In genomic region chr17:19342611-19343255, GRCh38 we compare ENCODE assay signal across 27 cellular contexts. TPM values are rescaled to one million over a fixed set of nuclear protein-coding genes. Genes with fewer than 3 reads are reported as not detected.
DNase-seq lines count a peak whose midpoint lies in the region; ATAC-seq, FAIRE-seq and TF ChIP-seq lines count a peak whose summit lies in the region.
"Had no signal": no experiment of that assay in that cellular context is flagged by ENCODE, and none has a peak within 500 bp of the region (broad histone marks: within the 10 kb centered on the region; RNA-seq: fewer than 3 reads in every experiment).

No MANE protein-coding gene starts in this region.

- no peak overlapping the region for H3K4me3 Mint-ChIP-seq in activated naive CD4-positive, alpha-beta T cell treated with anti-CD3 and anti-CD28 coated beads, Interleukin-2, amount 10 ng/mL, durations not matched to agents 7 days and 5 days
- no peak overlapping the region for H3K4me3 Mint-ChIP-seq in immature natural killer cell
- H3K4me3 Mint-ChIP-seq: activated naive CD8-positive, alpha-beta T cell treated with anti-CD3 and anti-CD28 coated beads, Interleukin-2, amount 10 ng/mL, durations not matched to agents 7 days and 5 days; stimulated activated effector memory CD8-positive, alpha-beta T cell treated with anti-CD3 and anti-CD28 coated beads, Interleukin-12 subunit alpha, Interleukin-12 subunit beta, amount 100 ng/mL, for 72 hours; T-helper 1 cell treated with Interleukin-12 subunit alpha and Interleukin-12 subunit beta and Interleukin-4 antibody, amounts not matched to agents 30 μg/mL and 1 μg/mL, for 36 hours had no signal

- H3K9me3 ChIP-seq in NT2/D1 (ENCODE audit: insufficient read depth, low read length) (no peaks in the 10 kb centered on the region), HepG2 (ENCODE audit: low read length) (no peaks in the 10 kb centered on the region), smooth muscle cell (replicated peaks; ENCODE audit: low read depth) (no peaks in the 10 kb centered on the region)
- H3K9me3 ChIP-seq: BE2C, body of pancreas, Caco-2, tibial artery had no signal

- H3K27me3 Mint-ChIP-seq in activated naive CD4-positive, alpha-beta T cell treated with anti-CD3 and anti-CD28 coated beads, Interleukin-2, amount 10 ng/mL, durations not matched to agents 7 days and 5 days: peaks cover 51% of the 10 kb centered on the region
- H3K27me3 Mint-ChIP-seq in immature natural killer cell (ENCODE audit: low read depth in 3 of 3): peaks cover 0 to 10% (median 2%) of the 10 kb centered on the region in 3 donors

- BruUV-seq in HepG2 (replicated peaks; lab: Mats Ljungman, UMichigan): no TSS peak

- no peak for FAIRE-seq in HepG2 (lab: Jason Lieb, UNC)
- FAIRE-seq: H1 had no signal

- in situ Hi-C loops in HepG2 (cut with HindIII; ENCODE audit: extremely low pct_ligation_motif_present, low pct_unique_long_range_greater_than_20kb): no loop called here

- H3K4me1 ChIP-seq in NT2/D1 (ENCODE audit: insufficient read depth, insufficient read length): peaks cover 18% of the 10 kb centered on the region
- H3K4me1 ChIP-seq in HepG2 (ENCODE audit: insufficient read depth, low read length): peaks cover 57% of the 10 kb centered on the region
- peaks cover 12% of the 10 kb centered on the region for H3K4me1 ChIP-seq in smooth muscle cell (ENCODE audit: low read depth)

- H3K36me3 Mint-ChIP-seq in activated naive CD4-positive, alpha-beta T cell treated with anti-CD3 and anti-CD28 coated beads, Interleukin-2, amount 10 ng/mL, durations not matched to agents 7 days and 5 days: no peaks in the 10 kb centered on the region
- H3K36me3 Mint-ChIP-seq in immature natural killer cell: peaks cover 0 to 3% (median 0%) of the 10 kb centered on the region in 3 donors
- H3K36me3 Mint-ChIP-seq: activated naive CD8-positive, alpha-beta T cell treated with anti-CD3 and anti-CD28 coated beads, Interleukin-2, amount 10 ng/mL, durations not matched to agents 7 days and 5 days had no signal

- H3K9ac ChIP-seq in NT2/D1 (ENCODE audit: insufficient read length, low read depth) (peak overlapping the region; percentile 5), HepG2 (ENCODE audit: insufficient read depth, low read depth, low read length) (no peak overlapping the region), smooth muscle cell (ENCODE audit: low read depth) (no peak overlapping the region)

- peaks cover 21% of the 10 kb centered on the region for H3K36me3 ChIP-seq in NT2/D1 (ENCODE audit: insufficient read depth, insufficient read length, low read length)
- no peaks in the 10 kb centered on the region for H3K36me3 ChIP-seq in HepG2 (replicated peaks in 1 of 2; ENCODE audit: control insufficient read depth in 1 of 2, insufficient read depth in 2 of 2, low read length in 2 of 2)
- no peaks in the 10 kb centered on the region for H3K36me3 ChIP-seq in smooth muscle cell (ENCODE audit: low read depth)
- H3K36me3 ChIP-seq: BE2C, tibial artery had no signal

- H3K79me2 ChIP-seq in HepG2 (ENCODE audit: insufficient read depth, low read length) (no peaks in the 10 kb centered on the region), smooth muscle cell (ENCODE audit: low read depth) (no peaks in the 10 kb centered on the region)

- no peak for TF ChIP-seq CTCF in HepG2 (CRISPR knock-in tag; IDR thresholded peaks at IDR 0.05)
- no peak for TF ChIP-seq CTCF in smooth muscle cell (IDR thresholded peaks at IDR 0.05; ENCODE audit: borderline replicate concordance, insufficient read depth, poor library complexity, severe bottlenecking)
- no peak for TF ChIP-seq CTCF in foreskin fibroblast (IDR thresholded peaks at IDR 0.05; ENCODE audit: low read depth, low read length)

- H3K4me1 Mint-ChIP-seq in activated naive CD4-positive, alpha-beta T cell treated with anti-CD3 and anti-CD28 coated beads, Interleukin-2, amount 10 ng/mL, durations not matched to agents 7 days and 5 days: no peaks in the 10 kb centered on the region
- H3K4me1 Mint-ChIP-seq in immature natural killer cell: no peaks in the 10 kb centered on the region
- H3K4me1 Mint-ChIP-seq: activated naive CD8-positive, alpha-beta T cell treated with anti-CD3 and anti-CD28 coated beads, Interleukin-2, amount 10 ng/mL, durations not matched to agents 7 days and 5 days had no signal

- no peak overlapping the region for H3K4me3 ChIP-seq in NT2/D1 (ENCODE audit: insufficient read length, low read depth)
- no peak overlapping the region for H3K4me3 ChIP-seq in HepG2 (replicated peaks in 1 of 3; ENCODE audit: insufficient read depth in 1 of 3, low read depth in 2 of 3, low read length in 3 of 3)
- H3K4me3 ChIP-seq in smooth muscle cell: no peak overlapping the region
- H3K4me3 ChIP-seq in foreskin fibroblast (ENCODE audit: low read depth in 1 of 2, low read length in 2 of 2): no peak overlapping the region
- H3K4me3 ChIP-seq: body of pancreas, tibial artery had no signal

- no peak overlapping the region for H2AFZ ChIP-seq in HepG2 (ENCODE audit: low read length)
- no peak overlapping the region for H2AFZ ChIP-seq in smooth muscle cell (ENCODE audit: low read depth)

- TF ChIP-seq RAD21 in HepG2 (CRISPR knock-in tag; IDR thresholded peaks at IDR 0.05): no peak

- H3K4me2 ChIP-seq in HepG2 (ENCODE audit: low read depth, low read length) (no peak overlapping the region), smooth muscle cell (peak overlapping the region; percentile 6)

- intact Hi-C loops in HepG2 (cut with micrococcal nuclease; ENCODE audit: unreplicated experiment): no loop called here

- no peak for TF ChIP-seq POLR2A in HepG2 (IDR thresholded peaks at IDR 0.05; ENCODE audit: insufficient read depth in 1 of 2, low read depth in 2 of 2, low read length in 2 of 2)

- H4K20me1 ChIP-seq in HepG2 (ENCODE audit: insufficient read depth, low read length) (no peaks in the 10 kb centered on the region), smooth muscle cell (ENCODE audit: low read depth) (no peaks in the 10 kb centered on the region)

- H3K27me3 ChIP-seq in NT2/D1 (ENCODE audit: insufficient read depth, insufficient read length): no peaks in the 10 kb centered on the region
- no peaks in the 10 kb centered on the region for H3K27me3 ChIP-seq in HepG2 (ENCODE audit: control insufficient read depth in 1 of 2, insufficient read depth in 2 of 2, low read length in 2 of 2)
- H3K27me3 ChIP-seq in smooth muscle cell (ENCODE audit: low read depth): no peaks in the 10 kb centered on the region
- H3K27me3 ChIP-seq: BE2C, body of pancreas, tibial artery had no signal

- TF ChIP-seq EP300 in HepG2 (IDR thresholded peaks at IDR 0.05; ENCODE audit: low read depth in 2 of 2, low read length in 2 of 2) (no peak), HepG2 (CRISPR knock-in tag; IDR thresholded peaks at IDR 0.05; ENCODE audit: borderline replicate concordance) (no peak)

- WGBS in HepG2 (ENCODE audit: low lambda C conversion rate): 96% methylated on average over 4 of the region's 7 CpGs
- WGBS in smooth muscle cell (ENCODE audit: low lambda C conversion rate): 96% methylated on average over 7 of the region's 7 CpGs

- peaks cover 17% of the 10 kb centered on the region for H3F3A ChIP-seq in smooth muscle cell (ENCODE audit: low read depth)

- no peak for ATAC-seq in HepG2
- ATAC-seq: body of pancreas; stimulated activated effector memory CD8-positive, alpha-beta T cell treated with anti-CD3 and anti-CD28 coated beads, Interleukin-12 subunit alpha, Interleukin-12 subunit beta, amount 100 ng/mL, for 72 hours had no signal

- POLR2A ChIA-PET in HepG2 (lab: Yijun Ruan, JAX): no interaction called here

- H3K27ac Mint-ChIP-seq in activated naive CD4-positive, alpha-beta T cell treated with anti-CD3 and anti-CD28 coated beads, Interleukin-2, amount 10 ng/mL, durations not matched to agents 7 days and 5 days: no peak overlapping the region
- no peak overlapping the region for H3K27ac Mint-ChIP-seq in immature natural killer cell
- H3K27ac Mint-ChIP-seq: activated naive CD8-positive, alpha-beta T cell treated with anti-CD3 and anti-CD28 coated beads, Interleukin-2, amount 10 ng/mL, durations not matched to agents 7 days and 5 days; stimulated activated effector memory CD8-positive, alpha-beta T cell treated with anti-CD3 and anti-CD28 coated beads, Interleukin-12 subunit alpha, Interleukin-12 subunit beta, amount 100 ng/mL, for 72 hours; T-helper 1 cell treated with Interleukin-12 subunit alpha and Interleukin-12 subunit beta and Interleukin-4 antibody, amounts not matched to agents 30 μg/mL and 1 μg/mL, for 36 hours had no signal

- DNase-seq in DMS 273 (lab: John Stamatoyannopoulos, UW; ENCODE audit: unreplicated experiment) (peak; percentile 34), DMS 273 treated with DMSO at 0.1 percent for 48 hours (lab: John Stamatoyannopoulos, UW) (no peak), NT2/D1 (ENCODE audit: low read depth, low spot score) (no peak), HepG2 (ENCODE audit: low spot score) (no peak), smooth muscle cell (lab: John Stamatoyannopoulos, UW; ENCODE audit: unreplicated experiment) (no peak), foreskin fibroblast (no peak), immature natural killer cell (no peak)
- DNase-seq in activated naive CD4-positive, alpha-beta T cell treated with anti-CD3 and anti-CD28 coated beads, Interleukin-2, amount 10 ng/mL, durations not matched to agents 7 days and 5 days: no peak
- DNase-seq: activated CD4-positive, alpha-beta T cell treated with anti-CD3 and anti-CD28 coated beads, Interleukin-2, amount 50 U/mL, for 48 hours; activated naive CD8-positive, alpha-beta T cell treated with anti-CD3 and anti-CD28 coated beads, Interleukin-2, amount 10 ng/mL, durations not matched to agents 7 days and 5 days; BE2C; dermis blood vessel endothelial cell; foreskin melanocyte; Kasumi-1; NCI-H1092 treated with DMSO at 0.1 percent for 48 hours; NCI-H526; retina; SIG-M5 had no signal

- H3K9me3 Mint-ChIP-seq in activated naive CD4-positive, alpha-beta T cell treated with anti-CD3 and anti-CD28 coated beads, Interleukin-2, amount 10 ng/mL, durations not matched to agents 7 days and 5 days: no peaks in the 10 kb centered on the region
- no peaks in the 10 kb centered on the region for H3K9me3 Mint-ChIP-seq in immature natural killer cell
- H3K9me3 Mint-ChIP-seq: activated naive CD8-positive, alpha-beta T cell treated with anti-CD3 and anti-CD28 coated beads, Interleukin-2, amount 10 ng/mL, durations not matched to agents 7 days and 5 days; stimulated activated effector memory CD8-positive, alpha-beta T cell treated with anti-CD3 and anti-CD28 coated beads, Interleukin-12 subunit alpha, Interleukin-12 subunit beta, amount 100 ng/mL, for 72 hours; T-helper 1 cell treated with Interleukin-12 subunit alpha and Interleukin-12 subunit beta and Interleukin-4 antibody, amounts not matched to agents 30 μg/mL and 1 μg/mL, for 36 hours had no signal

- no peak overlapping the region for H3K27ac ChIP-seq in HepG2 (ENCODE audit: extremely low read length, insufficient read depth, low read length)
- H3K27ac ChIP-seq in smooth muscle cell (ENCODE audit: low read depth): peak overlapping the region; percentile 49
- H3K27ac ChIP-seq: 22Rv1, body of pancreas, epithelial cell of prostate, tibial artery had no signal

- CTCF ChIA-PET in HepG2 (lab: Yijun Ruan, JAX; ENCODE audit: low intra/inter-chr PET ratio, low total read pairs): no interaction called here
- CTCF ChIA-PET in activated naive CD4-positive, alpha-beta T cell treated with anti-CD3 and anti-CD28 coated beads, Interleukin-2, amount 10 ng/mL, durations not matched to agents 7 days and 5 days (lab: Charles Lee): interaction anchor here (0.6 kb wide), 1 partner anchor 748 kb away, joined by 3 read pairs; no protein-coding TSS in a partner anchor

RNA-seq across cellular contexts. Expression of gene B9D1, which starts 19.8 kb away (rescaled TPM):
- total RNA-seq in HepG2 (2016; rRNA removed; fragmentation: Illumina TruSeq; extraction: Trizol): 26.2 and 27.7 TPM in 2 replicates
- total RNA-seq in HepG2 (2016; cell fraction: cytosol; rRNA removed; fragmentation: Illumina TruSeq; extraction: Trizol; ENCODE audit: low read depth): 7.2 and 9.1 TPM in 2 replicates
- total RNA-seq in HepG2 (2016; cell fraction: insoluble cytoplasmic fraction; rRNA removed; fragmentation: Illumina TruSeq; extraction: Trizol): 28.5 TPM in 2 replicates
- total RNA-seq in HepG2 (2016; cell fraction: membrane; rRNA removed; fragmentation: Illumina TruSeq; extraction: Trizol): 9.6 and 12.5 TPM in 2 replicates
- total RNA-seq in HepG2 (2016; cell fraction: nucleus; rRNA removed; fragmentation: Illumina TruSeq; extraction: Trizol): 16.8 and 19.2 TPM in 2 replicates
- 28.7 and 31.1 TPM in 2 replicates for polyA plus RNA-seq in HepG2 (2011; rRNA removed)
- 19.7 and 34.3 TPM in 2 replicates for polyA plus RNA-seq in HepG2 (2011; cell fraction: cytosol; rRNA removed)
- 46.3 and 48.7 TPM in 2 replicates for polyA plus RNA-seq in HepG2 (2011; cell fraction: nucleus; rRNA removed)
- 11.8 and 12.8 TPM in 2 replicates for polyA plus RNA-seq in HepG2 (2012)
- 6.7 and 10.3 TPM in 2 replicates for polyA plus RNA-seq in HepG2 (2016; cell fraction: cytosol; fragmentation: Illumina TruSeq; extraction: Trizol; ENCODE audit: low read depth)
- 27.9 and 32.0 TPM in 2 replicates for polyA plus RNA-seq in HepG2 (2016; cell fraction: insoluble cytoplasmic fraction; fragmentation: Illumina TruSeq; extraction: Trizol; ENCODE audit: low read depth)
- 6.2 and 7.2 TPM in 2 replicates for polyA plus RNA-seq in HepG2 (2016; cell fraction: membrane; fragmentation: Illumina TruSeq; extraction: Trizol; ENCODE audit: low read depth)
- polyA plus RNA-seq in HepG2 (2016; cell fraction: nucleus; fragmentation: Illumina TruSeq; extraction: Trizol; ENCODE audit: insufficient read depth, low read depth): 31.9 and 36.2 TPM in 2 replicates
- polyA minus RNA-seq in HepG2 (2011; rRNA and poly(A)+ RNA removed; ENCODE audit: low replicate concordance): 24.4 and 68.8 TPM in 2 replicates
- polyA minus RNA-seq in HepG2 (2011; cell fraction: cytosol; rRNA and poly(A)+ RNA removed): 7.4 and 11.4 TPM in 2 replicates
- 19.1 and 22.0 TPM in 2 replicates for polyA minus RNA-seq in HepG2 (2011; cell fraction: nucleus; rRNA and poly(A)+ RNA removed)
- 21.6 and 21.9 TPM in 2 replicates for total RNA-seq in smooth muscle cell
- polyA plus RNA-seq in smooth muscle cell: 30.0 and 45.5 TPM in 2 replicates
- polyA plus RNA-seq in immature natural killer cell: 1 to 10 TPM; 2.5 to 4.4 (median 2.5) TPM

RNA-seq across cellular contexts. Expression of gene MAPK7, which starts 35.6 kb away (rescaled TPM):
- total RNA-seq in HepG2 (2016; rRNA removed; fragmentation: Illumina TruSeq; extraction: Trizol): 2.9 and 3.7 TPM in 2 replicates
- total RNA-seq in HepG2 (2016; cell fraction: cytosol; rRNA removed; fragmentation: Illumina TruSeq; extraction: Trizol; ENCODE audit: low read depth): 2.7 and 3.5 TPM in 2 replicates
- total RNA-seq in HepG2 (2016; cell fraction: insoluble cytoplasmic fraction; rRNA removed; fragmentation: Illumina TruSeq; extraction: Trizol): 3.5 and 4.6 TPM in 2 replicates
- total RNA-seq in HepG2 (2016; cell fraction: membrane; rRNA removed; fragmentation: Illumina TruSeq; extraction: Trizol): 4.4 and 4.5 TPM in 2 replicates
- 5.1 and 5.6 TPM in 2 replicates for total RNA-seq in HepG2 (2016; cell fraction: nucleus; rRNA removed; fragmentation: Illumina TruSeq; extraction: Trizol)
- polyA plus RNA-seq in HepG2 (2011; rRNA removed): 5.9 and 6.4 TPM in 2 replicates
- polyA plus RNA-seq in HepG2 (2011; cell fraction: cytosol; rRNA removed): 2.6 TPM in 2 replicates
- polyA plus RNA-seq in HepG2 (2011; cell fraction: nucleus; rRNA removed): 15.5 and 19.3 TPM in 2 replicates
- polyA plus RNA-seq in HepG2 (2012): 4.7 and 7.2 TPM in 2 replicates
- polyA plus RNA-seq in HepG2 (2016; cell fraction: cytosol; fragmentation: Illumina TruSeq; extraction: Trizol; ENCODE audit: low read depth): 2.3 and 3.1 TPM in 2 replicates
- polyA plus RNA-seq in HepG2 (2016; cell fraction: insoluble cytoplasmic fraction; fragmentation: Illumina TruSeq; extraction: Trizol; ENCODE audit: low read depth): 5.8 and 8.5 TPM in 2 replicates
- polyA plus RNA-seq in HepG2 (2016; cell fraction: membrane; fragmentation: Illumina TruSeq; extraction: Trizol; ENCODE audit: low read depth): 4.2 TPM in 2 replicates
- polyA plus RNA-seq in HepG2 (2016; cell fraction: nucleus; fragmentation: Illumina TruSeq; extraction: Trizol; ENCODE audit: insufficient read depth, low read depth): 12.9 and 19.5 TPM in 2 replicates
- 23.8 and 23.9 TPM in 2 replicates for polyA minus RNA-seq in HepG2 (2011; rRNA and poly(A)+ RNA removed; ENCODE audit: low replicate concordance)
- polyA minus RNA-seq in HepG2 (2011; cell fraction: cytosol; rRNA and poly(A)+ RNA removed): 4.7 and 7.5 TPM in 2 replicates
- polyA minus RNA-seq in HepG2 (2011; cell fraction: nucleus; rRNA and poly(A)+ RNA removed): 20.3 and 20.4 TPM in 2 replicates
- 9.1 and 14.7 TPM in 2 replicates for total RNA-seq in smooth muscle cell
- 34.5 and 36.3 TPM in 2 replicates for polyA plus RNA-seq in smooth muscle cell
- 10 to 100 TPM in 1 of 3 donors, 1 to 10 TPM in 2; 3.4 to 23.0 (median 7.3) TPM for polyA plus RNA-seq in immature natural killer cell

RNA-seq across cellular contexts. Expression of gene MFAP4, which starts 44.3 kb away (rescaled TPM):
- total RNA-seq in HepG2 (2016; rRNA removed; fragmentation: Illumina TruSeq; extraction: Trizol) (not detected in 2 replicates), smooth muscle cell (580 and 618 TPM in 2 replicates)
- total RNA-seq in HepG2 (2016; cell fraction: cytosol; rRNA removed; fragmentation: Illumina TruSeq; extraction: Trizol; ENCODE audit: low read depth): not detected in 2 replicates
- total RNA-seq in HepG2 (2016; cell fraction: insoluble cytoplasmic fraction; rRNA removed; fragmentation: Illumina TruSeq; extraction: Trizol): 0.13 TPM in 1 of 2 replicates, not detected in the other
- total RNA-seq in HepG2 (2016; cell fraction: membrane; rRNA removed; fragmentation: Illumina TruSeq; extraction: Trizol): not detected in 2 replicates
- not detected in 2 replicates for total RNA-seq in HepG2 (2016; cell fraction: nucleus; rRNA removed; fragmentation: Illumina TruSeq; extraction: Trizol)
- polyA plus RNA-seq in HepG2 (2011; rRNA removed) (0.08 and 0.59 TPM in 2 replicates), smooth muscle cell (960 and 1,738 TPM in 2 replicates), immature natural killer cell (under 1 TPM in 1 of 3 donors, not detected in 2; 0.18 TPM)
- 0.16 and 0.23 TPM in 2 replicates for polyA plus RNA-seq in HepG2 (2011; cell fraction: cytosol; rRNA removed)
- 0.23 and 0.88 TPM in 2 replicates for polyA plus RNA-seq in HepG2 (2011; cell fraction: nucleus; rRNA removed)
- 0.27 and 0.75 TPM in 2 replicates for polyA plus RNA-seq in HepG2 (2012)
- polyA plus RNA-seq in HepG2 (2016; cell fraction: cytosol; fragmentation: Illumina TruSeq; extraction: Trizol; ENCODE audit: low read depth): not detected in 2 replicates
- not detected in 2 replicates for polyA plus RNA-seq in HepG2 (2016; cell fraction: insoluble cytoplasmic fraction; fragmentation: Illumina TruSeq; extraction: Trizol; ENCODE audit: low read depth)
- polyA plus RNA-seq in HepG2 (2016; cell fraction: membrane; fragmentation: Illumina TruSeq; extraction: Trizol; ENCODE audit: low read depth): not detected in 2 replicates
- not detected in 2 replicates for polyA plus RNA-seq in HepG2 (2016; cell fraction: nucleus; fragmentation: Illumina TruSeq; extraction: Trizol; ENCODE audit: insufficient read depth, low read depth)
- polyA minus RNA-seq in HepG2 (2011; rRNA and poly(A)+ RNA removed; ENCODE audit: low replicate concordance): 0.12 TPM in 1 of 2 replicates, not detected in the other
- polyA minus RNA-seq in HepG2 (2011; cell fraction: cytosol; rRNA and poly(A)+ RNA removed): 0.69 TPM in 1 of 2 replicates, not detected in the other
- polyA minus RNA-seq in HepG2 (2011; cell fraction: nucleus; rRNA and poly(A)+ RNA removed): not detected in 2 replicates
- total RNA-seq: activated naive CD8-positive, alpha-beta T cell treated with anti-CD3 and anti-CD28 coated beads, Interleukin-2, amount 10 ng/mL, durations not matched to agents 7 days and 5 days; Caco-2; dermis blood vessel endothelial cell; mononuclear cell had no signal

Comparison
In these comparisons a context has a peak if more than half of its experiments do, and no peak if none do; other contexts are left out.
1. RNA of gene MFAP4, which starts 44.3 kb away (polyA plus RNA-seq): 960 to 1,738 TPM in smooth muscle cell; 0.08 to 0.88 TPM in HepG2 and 0.18 TPM in immature natural killer cell; every median in the first group is over 100 times any median in the second.